Comparison of ENCODE assay signal across 27 cellular contexts in the genomic region with DNA sequence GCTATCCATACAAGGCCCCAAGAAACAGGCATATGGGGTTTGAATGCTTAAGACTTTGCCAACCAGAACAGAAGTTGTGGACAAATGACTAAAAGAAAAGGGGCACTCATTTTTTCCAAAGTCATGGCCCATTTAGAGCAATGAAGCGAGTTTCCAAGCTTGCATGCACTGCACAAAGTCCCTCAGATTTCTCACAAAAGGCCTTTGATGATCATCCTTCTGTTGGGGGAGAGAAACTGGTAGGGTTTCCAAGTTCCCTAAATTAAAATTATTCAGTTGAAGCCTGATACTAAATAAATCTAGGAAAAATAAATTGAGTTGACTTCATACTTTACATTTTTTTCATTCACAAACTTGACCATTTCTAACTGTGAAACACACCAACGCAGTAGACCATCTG.
"Had no signal": no experiment of that assay in that cellular context is flagged by ENCODE, and none has a peak within 500 bp of the region (broad histone marks: within the 10 kb centered on the region; RNA-seq: fewer than 3 reads in every experiment).

No MANE protein-coding gene starts in this region.

- H3K27ac ChIP-seq: brain microvascular endothelial cell, epithelial cell of prostate, esophagus squamous epithelium, heart left ventricle, WERI-Rb-1 had no signal

- DNase-seq: activated B cell treated with CpG ODN at 0.5 μM for 24 hours; activated CD4-positive, alpha-beta memory T cell treated with anti-CD3 and anti-CD28 coated beads for 36 hours; activated CD4-positive, alpha-beta T cell treated with anti-CD3 and anti-CD28 coated beads for 36 hours; activated CD4-positive, alpha-beta T cell treated with anti-CD3 and anti-CD28 coated beads, Interleukin-2, amount 10 ng/mL, durations not matched to agents 24 days and 14 days; activated CD4-positive, CD25-positive, alpha-beta regulatory T cell treated with anti-CD3 and anti-CD28 coated beads, Interleukin-2, amount 50 U/mL, for 72 hours; activated CD8-positive, alpha-beta memory T cell treated with anti-CD3 and anti-CD28 coated beads, Interleukin-2, amount 10 ng/mL, durations not matched to agents 7 days and 5 days; activated CD8-positive, alpha-beta memory T cell treated with anti-CD3 and anti-CD28 coated beads, Interleukin-2, amount 50 U/mL, for 4 hours; activated CD8-positive, alpha-beta T cell treated with anti-CD3 and anti-CD28 coated beads, Interleukin-2, amount 10 ng/mL, durations not matched to agents 7 days and 5 days; activated gamma-delta T cell; activated naive CD4-positive, alpha-beta T cell; activated naive CD4-positive, alpha-beta T cell treated with anti-CD3 and anti-CD28 coated beads, Interleukin-2, amount 50 U/mL, for 16 hours; activated T-cell treated with anti-CD3 and anti-CD28 coated beads, Interleukin-2, amount 50 U/mL, for 1 hour; activated T-cell treated with anti-CD3 and anti-CD28 coated beads, Interleukin-2, amount 50 U/mL, for 48 hours; amniotic stem cell; brain microvascular endothelial cell; cortex of kidney; dermis blood vessel endothelial cell; effector CD4-positive, alpha-beta T cell; effector memory CD8-positive, alpha-beta T cell; esophagus squamous epithelium; glutamatergic neuron; heart left ventricle; T-helper 1 cell; T-helper 17 cell; T1000; WERI-Rb-1 had no signal

- ATAC-seq: activated CD4-positive, alpha-beta T cell treated with anti-CD3 and anti-CD28 coated beads for 36 hours; activated CD8-positive, alpha-beta memory T cell treated with anti-CD3 and anti-CD28 coated beads, Interleukin-2, amount 10 ng/mL, durations not matched to agents 7 days and 5 days; activated CD8-positive, alpha-beta T cell treated with anti-CD3 and anti-CD28 coated beads, Interleukin-2, amount 10 ng/mL, durations not matched to agents 7 days and 5 days; effector memory CD8-positive, alpha-beta T cell; heart left ventricle; T-helper 17 cell had no signal
